ENCODE assay signal across 23 cellular contexts in the genomic region with DNA sequence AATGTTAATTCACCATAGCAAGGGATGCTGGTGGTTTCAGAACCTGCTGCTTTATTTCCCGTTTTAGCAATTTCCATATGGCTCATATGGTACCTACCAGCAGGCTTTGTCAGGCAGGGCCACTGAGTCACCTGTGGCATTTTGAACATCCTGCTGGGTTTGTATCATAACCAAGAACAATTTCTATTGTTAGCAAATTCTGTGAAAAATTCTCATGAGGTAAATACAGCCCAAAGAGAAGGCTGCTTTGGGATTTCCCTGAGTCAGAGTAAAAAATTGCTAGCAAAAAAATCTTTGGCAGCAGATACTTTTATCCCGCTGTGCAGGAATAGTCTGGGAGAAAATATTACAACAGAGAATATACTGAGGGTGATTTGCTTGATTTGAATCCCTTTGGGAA. TPM values are rescaled to one million over a fixed set of nuclear protein-coding genes. Genes with fewer than 3 reads are reported as not detected.
DNase-seq lines count a peak whose midpoint lies in the region; ATAC-seq and TF ChIP-seq lines count a peak whose summit lies in the region.
"Had no signal": no experiment of that assay in that cellular context is flagged by ENCODE, and none has a peak within 500 bp of the region (broad histone marks: within the 10 kb centered on the region; RNA-seq: fewer than 3 reads in every experiment).

No MANE protein-coding gene starts in this region.

- no peak overlapping the region for H2BK5ac ChIP-seq in trophoblast cell (ENCODE audit: low read depth, low read length, poor library complexity)

- ATAC-seq in CD8-positive, alpha-beta T cell, result no peak
- no peak for ATAC-seq in upper lobe of left lung (ENCODE audit: low FRiP score in 2 of 2)
- ATAC-seq: esophagus mucosa, HCT116, left lung had no signal

- no peak overlapping the region for H2BK120ac ChIP-seq in trophoblast cell (ENCODE audit: insufficient read depth, low read length, poor library complexity)

- DNase-seq in EL (peak; percentile 37), MG63 (peak; percentile 52), cerebellum (ENCODE audit: low spot score) (peak; percentile 83), trophoblast cell (peak; percentile 88 to 92), upper lobe of left lung (no peak), LoVo (ENCODE audit: low spot score) (no peak), GM19240 (ENCODE audit: insufficient read length, low spot score) (no peak)
- DNase-seq in CD8-positive, alpha-beta T cell, result no peak
- DNase-seq: activated CD4-positive, alpha-beta T cell treated with anti-CD3 and anti-CD28 coated beads for 1 hour; activated naive CD8-positive, alpha-beta T cell treated with anti-CD3 and anti-CD28 coated beads for 36 hours; AML-193; COR-L47; left lung; NCI-H1105 treated with DMSO at 0.1 percent for 48 hours; NCI-H2107; NCI-H524; RPMI8226 had no signal

- no peak overlapping the region for H2BK12ac ChIP-seq in trophoblast cell (ENCODE audit: low read length)

- H3K14ac ChIP-seq in trophoblast cell (ENCODE audit: low read length), result no peak overlapping the region

- H3K27me3 Mint-ChIP-seq in CD8-positive, alpha-beta T cell (ENCODE audit: low read depth), result no peaks in the 10 kb centered on the region
- H3K27me3 Mint-ChIP-seq: activated naive CD8-positive, alpha-beta T cell treated with anti-CD3 and anti-CD28 coated beads for 36 hours had no signal

- H3K9me3 ChIP-seq in MG63 (no peaks in the 10 kb centered on the region), trophoblast cell (ENCODE audit: insufficient read depth, low read depth, low read length) (no peaks in the 10 kb centered on the region), upper lobe of left lung (no peaks in the 10 kb centered on the region)
- H3K9me3 ChIP-seq in CD8-positive, alpha-beta T cell (ENCODE audit: low read length), result no peaks in the 10 kb centered on the region
- H3K9me3 ChIP-seq: left lung, suprapubic skin had no signal

- no peak overlapping the region for H3K27ac ChIP-seq in trophoblast cell (ENCODE audit: low read depth, low read length)
- no peak overlapping the region for H3K27ac ChIP-seq in CD8-positive, alpha-beta T cell (ENCODE audit: low read depth, low read length)
- H3K27ac ChIP-seq in upper lobe of left lung, result no peak overlapping the region
- H3K27ac ChIP-seq: cardiac muscle cell, KMS-11, left lung, suprapubic skin had no signal

- CTCF ChIA-PET in CD8-positive, alpha-beta T cell (lab: Charles Lee), result no interaction called here

- H3K23ac ChIP-seq in trophoblast cell (ENCODE audit: low read length), result no peak overlapping the region

- H3K36me3 Mint-ChIP-seq in CD8-positive, alpha-beta T cell, result no peaks in the 10 kb centered on the region
- H3K36me3 Mint-ChIP-seq: activated naive CD8-positive, alpha-beta T cell treated with anti-CD3 and anti-CD28 coated beads for 36 hours had no signal

- H3K79me2 ChIP-seq in trophoblast cell (ENCODE audit: control insufficient read depth, insufficient read depth, low read length, poor library complexity), result no peaks in the 10 kb centered on the region

- no peaks in the 10 kb centered on the region for H3K4me1 Mint-ChIP-seq in CD8-positive, alpha-beta T cell (ENCODE audit: low read depth)
- H3K4me1 Mint-ChIP-seq: activated naive CD8-positive, alpha-beta T cell treated with anti-CD3 and anti-CD28 coated beads for 36 hours had no signal

- no peak for TF ChIP-seq CTCF in CD8-positive, alpha-beta T cell (IDR thresholded peaks at IDR 0.05)
- TF ChIP-seq CTCF in upper lobe of left lung (IDR thresholded peaks at IDR 0.05), result no peak

- no peak overlapping the region for H3K4me2 ChIP-seq in trophoblast cell (ENCODE audit: low read length)
- H3K4me2 ChIP-seq: KMS-11 had no signal

- H2AFZ ChIP-seq in trophoblast cell (ENCODE audit: insufficient read depth, low read length, poor library complexity), result no peak overlapping the region

- no peak overlapping the region for H3K27ac Mint-ChIP-seq in CD8-positive, alpha-beta T cell
- H3K27ac Mint-ChIP-seq: activated naive CD8-positive, alpha-beta T cell treated with anti-CD3 and anti-CD28 coated beads for 36 hours; activated T-helper 1 cell treated with anti-CD3 and anti-CD28 coated beads, Interleukin-12 subunit alpha, Interleukin-12 subunit beta, Interleukin-2, Interleukin-4 antibody, amounts not matched to agents 30 ng/mL and 10 ng/mL and 1 ng/mL, durations not matched to agents 14 hours and 24 hours and 36 hours had no signal

- WGBS in trophoblast cell (ENCODE audit: extremely low coverage, insufficient coverage, insufficient read length), result no CpG with 5 or more reads among the region's 2 CpGs
- 83 to 90% methylated on average over 2 of the region's 2 CpGs for WGBS in upper lobe of left lung, 2 donors

- H3K4me1 ChIP-seq in trophoblast cell (ENCODE audit: control insufficient read depth in 1 of 2, insufficient read depth in 2 of 2, low read length in 2 of 2) (no peaks in the 10 kb centered on the region), upper lobe of left lung (no peaks in the 10 kb centered on the region)
- no peaks in the 10 kb centered on the region for H3K4me1 ChIP-seq in CD8-positive, alpha-beta T cell (ENCODE audit: insufficient read depth, low read length)
- H3K4me1 ChIP-seq: left lung, suprapubic skin had no signal

- H3K9ac ChIP-seq in trophoblast cell (ENCODE audit: low read length), result no peak overlapping the region
- H3K9ac ChIP-seq: KMS-11 had no signal

- TF ChIP-seq POLR2A in upper lobe of left lung (IDR thresholded peaks at IDR 0.05), result no peak

- intact Hi-C loops in CD8-positive, alpha-beta T cell (cut with DNase I, micrococcal nuclease), result no loop called here

- H3K36me3 ChIP-seq in MG63, result no peaks in the 10 kb centered on the region
- no peaks in the 10 kb centered on the region for H3K36me3 ChIP-seq in trophoblast cell (ENCODE audit: control insufficient read depth in 1 of 2, insufficient read depth in 2 of 2, low read length in 2 of 2)
- H3K36me3 ChIP-seq in CD8-positive, alpha-beta T cell (ENCODE audit: insufficient read depth, low read length), result no peaks in the 10 kb centered on the region
- H3K36me3 ChIP-seq in upper lobe of left lung, result no peaks in the 10 kb centered on the region
- H3K36me3 ChIP-seq: cardiac muscle cell, left lung, suprapubic skin had no signal

- H4K8ac ChIP-seq in trophoblast cell (ENCODE audit: low read depth, low read length), result no peak overlapping the region

- H3K4me3 Mint-ChIP-seq in CD8-positive, alpha-beta T cell, result no peak overlapping the region
- H3K4me3 Mint-ChIP-seq: activated naive CD8-positive, alpha-beta T cell treated with anti-CD3 and anti-CD28 coated beads for 36 hours; activated T-helper 1 cell treated with anti-CD3 and anti-CD28 coated beads, Interleukin-12 subunit alpha, Interleukin-12 subunit beta, Interleukin-2, Interleukin-4 antibody, amounts not matched to agents 30 ng/mL and 10 ng/mL and 1 ng/mL, durations not matched to agents 14 hours and 24 hours and 36 hours had no signal

- POLR2A ChIA-PET in CD8-positive, alpha-beta T cell (lab: Charles Lee), result no interaction called here

- H3K79me1 ChIP-seq in trophoblast cell (ENCODE audit: low read length), result no peaks in the 10 kb centered on the region

- H3K9me3 Mint-ChIP-seq in CD8-positive, alpha-beta T cell, result peaks cover 3% of the 10 kb centered on the region
- H3K9me3 Mint-ChIP-seq: activated naive CD8-positive, alpha-beta T cell treated with anti-CD3 and anti-CD28 coated beads for 36 hours; activated T-helper 1 cell treated with anti-CD3 and anti-CD28 coated beads, Interleukin-12 subunit alpha, Interleukin-12 subunit beta, Interleukin-2, Interleukin-4 antibody, amounts not matched to agents 30 ng/mL and 10 ng/mL and 1 ng/mL, durations not matched to agents 14 hours and 24 hours and 36 hours had no signal

- no peak overlapping the region for H4K12ac ChIP-seq in trophoblast cell (ENCODE audit: low read depth, low read length)

- H3K18ac ChIP-seq in trophoblast cell (ENCODE audit: low read length), result no peak overlapping the region

- no peak overlapping the region for H3K4ac ChIP-seq in trophoblast cell (ENCODE audit: low read depth, low read length)

- H4K91ac ChIP-seq in trophoblast cell (ENCODE audit: low read depth, low read length), result no peak overlapping the region

- no peak for TF ChIP-seq EP300 in upper lobe of left lung (IDR thresholded peaks at IDR 0.05)

- no peak overlapping the region for H2AK5ac ChIP-seq in trophoblast cell (ENCODE audit: low read length)

- no peaks in the 10 kb centered on the region for H3K27me3 ChIP-seq in MG63
- H3K27me3 ChIP-seq in trophoblast cell (ENCODE audit: insufficient read depth, low read length), result no peaks in the 10 kb centered on the region
- H3K27me3 ChIP-seq in CD8-positive, alpha-beta T cell (ENCODE audit: insufficient read depth, low read length), result no peaks in the 10 kb centered on the region
- H3K27me3 ChIP-seq in upper lobe of left lung, result no peaks in the 10 kb centered on the region
- H3K27me3 ChIP-seq: cardiac muscle cell, left lung, suprapubic skin had no signal

- H3K4me3 ChIP-seq in MG63, result no peak overlapping the region
- H3K4me3 ChIP-seq in trophoblast cell (ENCODE audit: low read depth, low read length), result no peak overlapping the region
- H3K4me3 ChIP-seq in CD8-positive, alpha-beta T cell (ENCODE audit: low read depth, low read length), result no peak overlapping the region
- H3K4me3 ChIP-seq in upper lobe of left lung, result no peak overlapping the region
- H3K4me3 ChIP-seq: cardiac muscle cell, left lung, suprapubic skin had no signal

RNA-seq across cellular contexts. Expression of a gene that starts 52.7 kb away (rescaled TPM):
- 0.30 and 5.9 TPM in 2 replicates for total RNA-seq in MG63 (2014; rRNA removed; shearing (Covaris generic); ENCODE audit: low replicate concordance)
- total RNA-seq in cerebellum (1.6 TPM), upper lobe of left lung (1 to 10 TPM; 1.7 to 5.2 (median 3.7) TPM)
- 0.55 and 0.61 TPM in 2 replicates for polyA plus RNA-seq in trophoblast cell (2013)
- total RNA-seq in CD8-positive, alpha-beta T cell, result not detected
- total RNA-seq: activated naive CD8-positive, alpha-beta T cell treated with anti-CD3 and anti-CD28 coated beads for 36 hours; activated T-helper 1 cell treated with anti-CD3 and anti-CD28 coated beads, Interleukin-12 subunit alpha, Interleukin-12 subunit beta, Interleukin-2, Interleukin-4 antibody, amounts not matched to agents 30 ng/mL and 10 ng/mL and 1 ng/mL, durations not matched to agents 14 hours and 24 hours and 36 hours had no signal

Comparison
In these comparisons a context has a peak if more than half of its experiments do, and no peak if none do; other contexts are left out.
1. DNase-seq: peak in EL (single experiment), MG63 (single experiment), cerebellum (single experiment) and trophoblast cell (2 of 2); none in CD8-positive, alpha-beta T cell (0 of 7), upper lobe of left lung (0 of 2), LoVo (single experiment) and GM19240 (single experiment).